8 cellular contexts compared by ENCODE assay signal in genomic region chr2:85854166-85854509, GRCh38. TPM values are rescaled to one million over a fixed set of nuclear protein-coding genes. Genes with fewer than 3 reads are reported as not detected.
DNase-seq lines count a peak whose midpoint lies in the region; ATAC-seq and TF ChIP-seq lines count a peak whose summit lies in the region.

No MANE protein-coding gene starts in this region.

- peak overlapping the region; percentile 5 for H3K4me3 ChIP-seq in GM12865 (ENCODE audit: low read depth, low read length)
- H3K4me3 ChIP-seq in naive thymus-derived CD4-positive, alpha-beta T cell (ENCODE audit: low read length), result peak overlapping the region; percentile 36

- H3K4me1 Mint-ChIP-seq in activated CD4-positive, alpha-beta memory T cell treated with anti-CD3 and anti-CD28 coated beads, Interleukin-2, amount 10 ng/mL, durations not matched to agents 7 days and 5 days, result peaks cover 67% of the 10 kb centered on the region
- peaks cover 48 to 83% (median 69%) of the 10 kb centered on the region in 7 donors for H3K4me1 Mint-ChIP-seq in naive thymus-derived CD4-positive, alpha-beta T cell
- H3K4me1 Mint-ChIP-seq in type B pancreatic cell (ENCODE audit: unreplicated experiment), result peaks cover 10% of the 10 kb centered on the region

- no peaks in the 10 kb centered on the region for H3K9me3 ChIP-seq in naive thymus-derived CD4-positive, alpha-beta T cell (ENCODE audit: control insufficient read depth in 2 of 3, low read length in 3 of 3)

- H3K27me3 Mint-ChIP-seq in activated CD4-positive, alpha-beta memory T cell treated with anti-CD3 and anti-CD28 coated beads, Interleukin-2, amount 10 ng/mL, durations not matched to agents 7 days and 5 days, result no peaks in the 10 kb centered on the region
- no peaks in the 10 kb centered on the region for H3K27me3 Mint-ChIP-seq in naive thymus-derived CD4-positive, alpha-beta T cell
- H3K27me3 Mint-ChIP-seq in type B pancreatic cell, result no peaks in the 10 kb centered on the region

- CTCF ChIA-PET in activated CD4-positive, alpha-beta memory T cell treated with anti-CD3 and anti-CD28 coated beads, Interleukin-2, amount 10 ng/mL, durations not matched to agents 7 days and 5 days (lab: Charles Lee), result interaction anchor here (1.0 to 6.4 kb wide), 6 partner anchors 23 to 226 kb away, joined by 3 to 42 read pairs (median 4); partner anchors contain the start of gene ST3GAL5
- CTCF ChIA-PET in naive thymus-derived CD4-positive, alpha-beta T cell (lab: Charles Lee), result interaction anchor here (1.0 to 3.3 kb wide), 4 partner anchors 23 to 182 kb away, joined by 3 to 29 read pairs (median 6); partner anchors contain the start of gene ST3GAL5

- DNase-seq in GM12865 (ENCODE audit: low read depth), result no peak
- DNase-seq in activated CD4-positive, alpha-beta memory T cell treated with anti-CD3 and anti-CD28 coated beads, Interleukin-2, amount 10 ng/mL, durations not matched to agents 7 days and 5 days, result no peak
- DNase-seq in naive thymus-derived CD4-positive, alpha-beta T cell, result no peak
- no peak for DNase-seq in middle frontal gyrus (ENCODE audit: extremely low spot score, low spot score)
- DNase-seq in type B pancreatic cell (ENCODE audit: extremely low spot score, unreplicated experiment), result no peak
- no peak for DNase-seq in NCI-H345 treated with DMSO at 0.1 percent for 48 hours (lab: John Stamatoyannopoulos, UW; ENCODE audit: unreplicated experiment)
- no peak for DNase-seq in A172 (ENCODE audit: low spot score)

- peak; percentile 12 for ATAC-seq in HG02571 (IDR thresholded peaks at IDR 0.05; ENCODE audit: unreplicated experiment)
- peak; percentile 10 for ATAC-seq in naive thymus-derived CD4-positive, alpha-beta T cell

- peaks cover 10% of the 10 kb centered on the region for H3K9me3 Mint-ChIP-seq in activated CD4-positive, alpha-beta memory T cell treated with anti-CD3 and anti-CD28 coated beads, Interleukin-2, amount 10 ng/mL, durations not matched to agents 7 days and 5 days
- H3K9me3 Mint-ChIP-seq in naive thymus-derived CD4-positive, alpha-beta T cell, result peaks cover 0 to 13% (median 0%) of the 10 kb centered on the region in 11 donors
- H3K9me3 Mint-ChIP-seq in type B pancreatic cell, result no peaks in the 10 kb centered on the region

- H3K4me1 ChIP-seq in naive thymus-derived CD4-positive, alpha-beta T cell (ENCODE audit: control insufficient read depth in 2 of 2, insufficient read depth in 2 of 2, low read length in 2 of 2), result peaks cover 54% of the 10 kb centered on the region in 2 donors

- peak overlapping the region; percentile 84 for H3K4me3 Mint-ChIP-seq in activated CD4-positive, alpha-beta memory T cell treated with anti-CD3 and anti-CD28 coated beads, Interleukin-2, amount 10 ng/mL, durations not matched to agents 7 days and 5 days
- peak overlapping the region; percentile 80 to 94 (median 86) for H3K4me3 Mint-ChIP-seq in naive thymus-derived CD4-positive, alpha-beta T cell
- H3K4me3 Mint-ChIP-seq in type B pancreatic cell, result no peak overlapping the region

- peaks cover 82% of the 10 kb centered on the region for H3K36me3 Mint-ChIP-seq in activated CD4-positive, alpha-beta memory T cell treated with anti-CD3 and anti-CD28 coated beads, Interleukin-2, amount 10 ng/mL, durations not matched to agents 7 days and 5 days (ENCODE audit: low read depth)
- peaks cover 12 to 74% (median 38%) of the 10 kb centered on the region in 5 donors for H3K36me3 Mint-ChIP-seq in naive thymus-derived CD4-positive, alpha-beta T cell
- H3K36me3 Mint-ChIP-seq in type B pancreatic cell, result peaks cover 19% of the 10 kb centered on the region

- no peaks in the 10 kb centered on the region for H3K27me3 ChIP-seq in naive thymus-derived CD4-positive, alpha-beta T cell (ENCODE audit: control insufficient read depth in 2 of 2, insufficient read depth in 2 of 2, low read length in 2 of 2)

- H3K36me3 ChIP-seq in naive thymus-derived CD4-positive, alpha-beta T cell (ENCODE audit: control insufficient read depth in 2 of 3, insufficient read depth in 3 of 3, low read length in 3 of 3), result peaks cover 0 to 10% (median 5%) of the 10 kb centered on the region in 3 experiments

- POLR2A ChIA-PET in activated CD4-positive, alpha-beta memory T cell treated with anti-CD3 and anti-CD28 coated beads, Interleukin-2, amount 10 ng/mL, durations not matched to agents 7 days and 5 days (lab: Charles Lee), result interaction anchor here (0.8 to 5.6 kb wide), 15 partner anchors 10 to 315 kb away, joined by 3 to 70 read pairs (median 9); partner anchors contain the start of genes MAT2A, POLR1A, PTCD3 and ST3GAL5
- POLR2A ChIA-PET in naive thymus-derived CD4-positive, alpha-beta T cell (lab: Charles Lee), result interaction anchor here (0.5 to 7.0 kb wide), 15 partner anchors 9 to 587 kb away, joined by 3 to 92 read pairs (median 7); partner anchors contain the start of genes KDM3A, POLR1A, PTCD3 and ST3GAL5

- no peak for TF ChIP-seq CTCF in GM12865 (IDR thresholded peaks at IDR 0.05; ENCODE audit: insufficient read depth, low read depth, low read length, missing control alignments)
- TF ChIP-seq CTCF in type B pancreatic cell (conservative IDR thresholded peaks at IDR 0.05), result no peak

- intact Hi-C loops in naive thymus-derived CD4-positive, alpha-beta T cell (cut with micrococcal nuclease), result loop anchor here (5.0 to 10.0 kb wide), 3 partner anchors 143 to 588 kb away; partner anchors contain the start of genes KDM3A (in 2 of the 2), IMMT (in 1 of the 2) and MRPL35 (in 1 of the 2)

- peak overlapping the region; percentile 100 for H3K27ac Mint-ChIP-seq in activated CD4-positive, alpha-beta memory T cell treated with anti-CD3 and anti-CD28 coated beads, Interleukin-2, amount 10 ng/mL, durations not matched to agents 7 days and 5 days
- H3K27ac Mint-ChIP-seq in naive thymus-derived CD4-positive, alpha-beta T cell, result peak overlapping the region; percentile 98 to 100 (median 100)
- no peak overlapping the region for H3K27ac Mint-ChIP-seq in type B pancreatic cell

- H3K27ac ChIP-seq in naive thymus-derived CD4-positive, alpha-beta T cell (ENCODE audit: low read depth, low read length), result peak overlapping the region; percentile 91

RNA-seq across cellular contexts. Expression of gene ST3GAL5, which starts 34.7 kb away (rescaled TPM):
- 10 to 100 TPM; 58.3 to 67.1 TPM for total RNA-seq in activated CD4-positive, alpha-beta memory T cell treated with anti-CD3 and anti-CD28 coated beads, Interleukin-2, amount 10 ng/mL, durations not matched to agents 7 days and 5 days
- 10 to 100 TPM; 37.9 to 53.6 (median 43.0) TPM for total RNA-seq in naive thymus-derived CD4-positive, alpha-beta T cell
- polyA plus RNA-seq in naive thymus-derived CD4-positive, alpha-beta T cell, result 10 to 100 TPM; 15.0 to 16.8 TPM
- 12.9 and 16.7 TPM in 2 replicates for total RNA-seq in type B pancreatic cell (ENCODE audit: low replicate concordance)
- total RNA-seq in A172 (2014; rRNA removed; shearing (Covaris generic)), result 18.7 and 30.0 TPM in 2 replicates
